ENCODE assay signal across 9 cellular contexts in genomic region chrX:153829799-153830631, GRCh38. TPM values are rescaled to one million over a fixed set of nuclear protein-coding genes. Genes with fewer than 3 reads are reported as not detected.
DNase-seq lines count a peak whose midpoint lies in the region; ATAC-seq, FAIRE-seq and TF ChIP-seq lines count a peak whose summit lies in the region.
"Had no signal": no experiment of that assay in that cellular context is flagged by ENCODE, and none has a peak within 500 bp of the region (broad histone marks: within the 10 kb centered on the region; RNA-seq: fewer than 3 reads in every experiment).

A gene with protein sequence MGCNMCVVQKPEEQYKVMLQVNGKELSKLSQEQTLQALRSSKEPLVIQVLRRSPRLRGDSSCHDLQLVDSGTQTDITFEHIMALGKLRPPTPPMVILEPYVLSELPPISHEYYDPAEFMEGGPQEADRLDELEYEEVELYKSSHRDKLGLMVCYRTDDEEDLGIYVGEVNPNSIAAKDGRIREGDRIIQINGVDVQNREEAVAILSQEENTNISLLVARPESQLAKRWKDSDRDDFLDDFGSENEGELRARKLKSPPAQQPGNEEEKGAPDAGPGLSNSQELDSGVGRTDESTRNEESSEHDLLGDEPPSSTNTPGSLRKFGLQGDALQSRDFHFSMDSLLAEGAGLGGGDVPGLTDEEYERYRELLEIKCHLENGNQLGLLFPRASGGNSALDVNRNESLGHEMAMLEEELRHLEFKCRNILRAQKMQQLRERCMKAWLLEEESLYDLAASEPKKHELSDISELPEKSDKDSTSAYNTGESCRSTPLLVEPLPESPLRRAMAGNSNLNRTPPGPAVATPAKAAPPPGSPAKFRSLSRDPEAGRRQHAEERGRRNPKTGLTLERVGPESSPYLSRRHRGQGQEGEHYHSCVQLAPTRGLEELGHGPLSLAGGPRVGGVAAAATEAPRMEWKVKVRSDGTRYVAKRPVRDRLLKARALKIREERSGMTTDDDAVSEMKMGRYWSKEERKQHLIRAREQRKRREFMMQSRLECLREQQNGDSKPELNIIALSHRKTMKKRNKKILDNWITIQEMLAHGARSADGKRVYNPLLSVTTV (minus strand): TSS chrX:153830544. CDS start chrX:153830298, 246 bp downstream.

- H3K18ac ChIP-seq in mesendoderm (ENCODE audit: low read length) = peak within 1 kb of the TSS; percentile 85

- no peaks in the 10 kb centered on the region for H3K9me3 ChIP-seq in ascending aorta

- H3K56ac ChIP-seq in mesendoderm (ENCODE audit: low read length) = peak within 1 kb of the TSS; percentile 79

- peak within 1 kb of the TSS; percentile 70 for H3K4me2 ChIP-seq in mesendoderm (ENCODE audit: low read length)

- no peak for FAIRE-seq in GM12892 (lab: Jason Lieb, UNC)
- FAIRE-seq: G401.6 had no signal

- no CpG with 5 or more reads among the region's 96 CpGs for WGBS in mesendoderm (ENCODE audit: extremely low coverage, insufficient coverage, low lambda C conversion rate)

- H4K8ac ChIP-seq in mesendoderm (ENCODE audit: low read depth, low read length) = peak within 1 kb of the TSS; percentile 14

- no peak within 1 kb of the TSS for H2AK5ac ChIP-seq in mesendoderm (ENCODE audit: low read length)

- H3K36me3 ChIP-seq in ascending aorta (no peaks in the 10 kb centered on the region), mesendoderm (ENCODE audit: control insufficient read depth, insufficient read depth, low read length) (no peaks in the 10 kb centered on the region)

- peaks cover 0 to 4% of the 10 kb centered on the region in 2 donors for H3K4me1 ChIP-seq in ascending aorta
- peaks cover 2% of the 10 kb centered on the region for H3K4me1 ChIP-seq in mesendoderm (ENCODE audit: control insufficient read depth, low read depth, low read length)

- H3K27ac ChIP-seq in ascending aorta (no peak within 1 kb of the TSS), mesendoderm (ENCODE audit: low read depth, low read length) (no peak within 1 kb of the TSS)

- H3K9ac ChIP-seq in mesendoderm (ENCODE audit: low read length) = peak within 1 kb of the TSS; percentile 71

- no peak within 1 kb of the TSS for H2BK5ac ChIP-seq in mesendoderm (ENCODE audit: low read length)

- peak; percentile 32 for DNase-seq in activated naive CD4-positive, alpha-beta T cell treated with Interleukin-2 at 50 U/mL for 16 hours
- no peak for DNase-seq in activated naive CD4-positive, alpha-beta T cell (lab: John Stamatoyannopoulos, UW)
- no peak for DNase-seq in ascending aorta (ENCODE audit: low spot score in 2 of 2)
- DNase-seq in mesendoderm = peak; percentile 66
- DNase-seq in ureter (ENCODE audit: low spot score) = no peak
- no peak for DNase-seq in stimulated activated CD4-positive, alpha-beta T cell treated with anti-CD3 and anti-CD28 coated beads, Interleukin-1b, Interleukin-23, amount 100 ng/mL, for 48 hours
- DNase-seq in GM12892 (ENCODE audit: insufficient read length) = no peak

- H3K4ac ChIP-seq in mesendoderm (ENCODE audit: low read depth, low read length) = peak within 1 kb of the TSS; percentile 49

- H3K27me3 ChIP-seq in ascending aorta (peaks cover 5% of the 10 kb centered on the region), mesendoderm (ENCODE audit: insufficient read depth, low read length, poor library complexity) (no peaks in the 10 kb centered on the region)

- TF ChIP-seq POLR2A in GM12892 (IDR thresholded peaks at IDR 0.05; ENCODE audit: low read depth, low read length) = no peak

- no peak within 1 kb of the TSS for H2BK120ac ChIP-seq in mesendoderm (ENCODE audit: low read depth, low read length)

- H3K79me1 ChIP-seq in mesendoderm (ENCODE audit: low read length) = no peaks in the 10 kb centered on the region

- no peak within 1 kb of the TSS for H2BK15ac ChIP-seq in mesendoderm (replicated peaks; ENCODE audit: low read depth)

- H3K4me3 ChIP-seq in ascending aorta = peak within 1 kb of the TSS; percentile 55 to 68
- H3K4me3 ChIP-seq in mesendoderm (ENCODE audit: low read length) = peak within 1 kb of the TSS; percentile 64

- H4K5ac ChIP-seq in mesendoderm (ENCODE audit: low read length) = no peak within 1 kb of the TSS

- intact Hi-C loops in ascending aorta (cut with DNase I) = no loop called here

- ATAC-seq in HG03354 (IDR thresholded peaks at IDR 0.05; ENCODE audit: poor library complexity, severe bottlenecking, unreplicated experiment) = no peak

- TF ChIP-seq CTCF in ascending aorta (IDR thresholded peaks at IDR 0.05) = no peak

- H3K23ac ChIP-seq in mesendoderm (ENCODE audit: low read length) = no peak within 1 kb of the TSS

- H3K79me2 ChIP-seq in mesendoderm (ENCODE audit: control insufficient read depth, insufficient read depth, low read length) = peaks cover 13% of the 10 kb centered on the region

RNA-seq across cellular contexts. Expression of the gene that starts here (rescaled TPM):
- total RNA-seq in ascending aorta = 23.2 TPM
- 45.7 TPM for polyA plus RNA-seq in mesendoderm (2013, experiment 1 of 2)
- polyA plus RNA-seq in mesendoderm (2013, experiment 2 of 2) = 46.5 TPM
- 10.6 TPM for total RNA-seq in ureter
- not detected for polyA plus RNA-seq in GM12892 (2012; ENCODE audit: missing spikeins)

Comparison
In these comparisons a context has a peak if more than half of its experiments do, and no peak if none do; other contexts are left out.
1. DNase-seq: peak in activated naive CD4-positive, alpha-beta T cell treated with Interleukin-2 at 50 U/mL for 16 hours (single experiment) and mesendoderm (single experiment); none in activated naive CD4-positive, alpha-beta T cell (0 of 4), ascending aorta (0 of 2), ureter (single experiment), stimulated activated CD4-positive, alpha-beta T cell treated with anti-CD3 and anti-CD28 coated beads, Interleukin-1b, Interleukin-23, amount 100 ng/mL, for 48 hours (single experiment) and GM12892 (single experiment).